15 cellular contexts compared by ENCODE assay signal in the genomic region with DNA sequence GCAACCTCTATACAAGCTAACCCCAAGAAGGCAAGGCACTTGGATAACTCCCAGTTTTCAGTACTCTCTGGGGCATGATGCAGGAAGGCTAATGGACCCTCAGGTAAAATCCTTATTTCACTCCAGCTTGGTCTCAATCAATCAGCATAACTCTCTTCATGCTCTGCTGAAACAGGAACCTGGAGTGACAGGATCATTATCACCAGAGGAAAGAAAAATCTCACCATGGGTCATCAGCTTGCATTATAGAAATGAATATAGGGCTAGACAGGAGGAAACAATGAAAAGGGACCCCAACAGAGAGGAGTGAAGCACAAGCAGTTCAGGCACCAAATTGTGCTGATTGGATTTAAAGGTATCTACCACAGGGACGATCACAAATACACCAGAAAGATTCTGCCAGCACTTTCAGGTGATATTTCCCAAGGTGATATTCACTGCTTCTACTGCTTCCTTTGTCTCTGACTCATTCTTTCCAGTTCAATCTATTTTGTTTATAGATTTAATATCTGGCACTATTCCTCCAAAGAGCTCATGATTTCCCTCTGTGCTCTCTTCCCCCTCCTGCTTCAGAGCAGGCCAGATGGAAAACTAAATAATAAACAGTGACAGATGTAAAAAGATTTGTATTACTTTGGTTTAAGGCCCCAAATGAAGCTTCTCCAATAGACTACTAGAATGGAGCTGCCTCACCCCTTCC. TPM values are rescaled to one million over a fixed set of nuclear protein-coding genes. Genes with fewer than 3 reads are reported as not detected.
A peak's percentile ranks its signal among the peaks of the same experiment; 100 is the strongest.
DNase-seq lines count a peak whose midpoint lies in the region; ATAC-seq and TF ChIP-seq lines count a peak whose summit lies in the region.
"Had no signal": no experiment of that assay in that cellular context is flagged by ENCODE, and none has a peak within 500 bp of the region (broad histone marks: within the 10 kb centered on the region; RNA-seq: fewer than 3 reads in every experiment).

No MANE protein-coding gene starts in this region.

- TF ChIP-seq EP300 in sigmoid colon (IDR thresholded peaks at IDR 0.05), result peak in 1 of 4 donors; percentile 16

- intact Hi-C loops in MCF 10A (cut with micrococcal nuclease), result no loop called here
- intact Hi-C loops in sigmoid colon (cut with DNase I), result no loop called here

- no peaks in the 10 kb centered on the region for H3K36me3 Mint-ChIP-seq in MCF 10A (ENCODE audit: insufficient read depth, unreplicated experiment)
- no peaks in the 10 kb centered on the region for H3K36me3 Mint-ChIP-seq in activated T-helper 17 cell treated with anti-CD3 and anti-CD28 coated beads, Interleukin-2, amount 50 U/mL, for 72 hours (ENCODE audit: low read depth)
- H3K36me3 Mint-ChIP-seq: T-cell had no signal

- BruUV-seq in MCF 10A (replicated peaks; lab: Mats Ljungman, UMichigan), result no TSS peak

- ATAC-seq in left lobe of liver, result no peak
- ATAC-seq in activated T-helper 17 cell treated with anti-CD3 and anti-CD28 coated beads, Interleukin-2, amount 50 U/mL, for 72 hours (replicated peaks), result no peak
- ATAC-seq: T-cell had no signal

- no peaks in the 10 kb centered on the region for H3K27me3 Mint-ChIP-seq in MCF 10A (ENCODE audit: insufficient read depth, unreplicated experiment)
- H3K27me3 Mint-ChIP-seq in activated T-helper 17 cell treated with anti-CD3 and anti-CD28 coated beads, Interleukin-2, amount 50 U/mL, for 72 hours, result no peaks in the 10 kb centered on the region
- H3K27me3 Mint-ChIP-seq: activated B cell treated with CpG ODN at 0.5 μM for 24 hours, memory B cell, T-cell had no signal

- H3K4me1 Mint-ChIP-seq in MCF 10A (ENCODE audit: insufficient read depth, unreplicated experiment), result peaks cover 13% of the 10 kb centered on the region
- no peaks in the 10 kb centered on the region for H3K4me1 Mint-ChIP-seq in activated T-helper 17 cell treated with anti-CD3 and anti-CD28 coated beads, Interleukin-2, amount 50 U/mL, for 72 hours
- H3K4me1 Mint-ChIP-seq: activated B cell treated with CpG ODN at 0.5 μM for 24 hours, memory B cell, T-cell had no signal

- no peak overlapping the region for H3K4me3 Mint-ChIP-seq in MCF 10A (ENCODE audit: unreplicated experiment)
- H3K4me3 Mint-ChIP-seq in activated T-helper 17 cell treated with anti-CD3 and anti-CD28 coated beads, Interleukin-2, amount 50 U/mL, for 72 hours, result no peak overlapping the region
- H3K4me3 Mint-ChIP-seq: activated B cell treated with CpG ODN at 0.5 μM for 24 hours, memory B cell, T-cell had no signal

- no peaks in the 10 kb centered on the region for H3K27me3 ChIP-seq in sigmoid colon
- H3K27me3 ChIP-seq: BLaER1 had no signal

- H3K27ac Mint-ChIP-seq in MCF 10A (ENCODE audit: low read depth, unreplicated experiment), result peak overlapping the region; percentile 46
- H3K27ac Mint-ChIP-seq in activated T-helper 17 cell treated with anti-CD3 and anti-CD28 coated beads, Interleukin-2, amount 50 U/mL, for 72 hours, result no peak overlapping the region
- H3K27ac Mint-ChIP-seq: activated B cell treated with CpG ODN at 0.5 μM for 24 hours, memory B cell, T-cell had no signal

- TF ChIP-seq CTCF in MCF 10A (IDR thresholded peaks at IDR 0.05; ENCODE audit: unreplicated experiment) (no peak), foreskin fibroblast (IDR thresholded peaks at IDR 0.05; ENCODE audit: low read depth, low read length) (no peak), sigmoid colon (IDR thresholded peaks at IDR 0.05) (no peak)

- H3K9me3 Mint-ChIP-seq in MCF 10A (ENCODE audit: unreplicated experiment), result no peaks in the 10 kb centered on the region
- no peaks in the 10 kb centered on the region for H3K9me3 Mint-ChIP-seq in activated T-helper 17 cell treated with anti-CD3 and anti-CD28 coated beads, Interleukin-2, amount 50 U/mL, for 72 hours
- H3K9me3 Mint-ChIP-seq: activated B cell treated with CpG ODN at 0.5 μM for 24 hours, memory B cell, T-cell had no signal

- TF ChIP-seq POLR2A in sigmoid colon (IDR thresholded peaks at IDR 0.05), result no peak

- H3K4me3 ChIP-seq in foreskin fibroblast (ENCODE audit: low read depth in 1 of 2, low read length in 2 of 2), result no peak overlapping the region
- H3K4me3 ChIP-seq in sigmoid colon, result no peak overlapping the region
- H3K4me3 ChIP-seq: BLaER1 had no signal

- H3K27ac ChIP-seq in sigmoid colon, result peak overlapping the region; percentile 46 to 69 (median 55)
- H3K27ac ChIP-seq: BLaER1 had no signal

- no peaks in the 10 kb centered on the region for H3K9me3 ChIP-seq in sigmoid colon
- H3K9me3 ChIP-seq: BLaER1 had no signal

- no peaks in the 10 kb centered on the region for H3K36me3 ChIP-seq in sigmoid colon
- H3K36me3 ChIP-seq: BLaER1 had no signal

- POLR2A ChIA-PET in MCF 10A (lab: Yijun Ruan, JAX), result interaction anchor here (0.7 to 1.3 kb wide), 4 partner anchors 9 to 23 kb away, joined by 3 read pairs; partner anchors contain the start of gene THUMPD3

- peaks cover 0 to 18% (median 15%) of the 10 kb centered on the region in 4 donors for H3K4me1 ChIP-seq in sigmoid colon
- H3K4me1 ChIP-seq: BLaER1 had no signal

- 44 to 61% methylated on average over 1 of the region's 1 CpG for WGBS in sigmoid colon, 2 donors

- CTCF ChIA-PET in MCF 10A (lab: Yijun Ruan, JAX), result interaction anchor here (0.6 to 2.9 kb wide), 3 partner anchors 13 to 1084 kb away, joined by 3 to 16 read pairs (median 3); no protein-coding TSS in a partner anchor

- DNase-seq in HCEC 1CT (peak; percentile 76), MCF 10A (ENCODE audit: unreplicated experiment) (peak; percentile 4), foreskin fibroblast (peak; percentile 25 to 55), sigmoid colon (no peak), left lobe of liver (ENCODE audit: low spot score) (no peak), RPMI8226 (no peak), DMS79 treated with DMSO at 0.1 percent for 48 hours (lab: John Stamatoyannopoulos, UW) (no peak)
- DNase-seq: activated B cell treated with CpG ODN at 0.5 μM for 24 hours, KG1, NCI-H446, nucleus accumbens, T-cell had no signal

RNA-seq across cellular contexts. Expression of gene THUMPD3, which starts 23.0 kb away (rescaled TPM):
- total RNA-seq in MCF 10A (2022) (53.4 and 63.0 TPM in 2 replicates), sigmoid colon (10 to 100 TPM; 20.5 to 38.5 (median 36.0) TPM), left lobe of liver (19.6 TPM)
- 10 to 100 TPM; 15.6 to 30.9 (median 17.3) TPM for polyA plus RNA-seq in sigmoid colon
- total RNA-seq in activated T-helper 17 cell treated with anti-CD3 and anti-CD28 coated beads, Interleukin-2, amount 50 U/mL, for 72 hours, result 10 to 100 TPM; 46.2 to 53.9 TPM

RNA-seq across cellular contexts. Expression of gene SETD5, which starts 57.5 kb away (rescaled TPM):
- total RNA-seq in MCF 10A (2022) (149 TPM in 2 replicates), sigmoid colon (100 to 1,000 TPM in 1 of 4 donors, 10 to 100 TPM in 3; 69.9 to 149 (median 72.7) TPM), left lobe of liver (58.4 TPM)
- polyA plus RNA-seq in sigmoid colon, result 10 to 100 TPM in 2 of 3 donors, 1 to 10 TPM in 1; 8.6 to 44.7 (median 10.2) TPM
- 100 to 1,000 TPM; 107 to 148 TPM for total RNA-seq in activated T-helper 17 cell treated with anti-CD3 and anti-CD28 coated beads, Interleukin-2, amount 50 U/mL, for 72 hours

Comparison
In these comparisons a context has a peak if more than half of its experiments do, and no peak if none do; other contexts are left out.
1. DNase-seq: peak in HCEC 1CT (single experiment), MCF 10A (single experiment) and foreskin fibroblast (2 of 2); none in sigmoid colon (single experiment), left lobe of liver (single experiment), RPMI8226 (single experiment) and DMS79 treated with DMSO at 0.1 percent for 48 hours (single experiment).